ENCODE assay signal across 1 cellular context in genomic region chr19:10291554-10292205, GRCh38.
TF ChIP-seq lines count a peak whose summit lies in the region.

No MANE protein-coding gene starts in this region.

TF ChIP-seq in GM12878, 131 proteins besides CTCF, POLR2A, EP300 and RAD21:
- TF ChIP-seq NFYA (IDR thresholded peaks at IDR 0.05; ENCODE audit: borderline replicate concordance, low read depth, low read length): no peak
- no peak for TF ChIP-seq NFXL1 (IDR thresholded peaks at IDR 0.05; ENCODE audit: borderline replicate concordance)
- TF ChIP-seq CREM (IDR thresholded peaks at IDR 0.05; ENCODE audit: low read depth): no peak
